Comparison of ENCODE assay signal across 14 cellular contexts in genomic region chr11:68025047-68025446, GRCh38. TPM values are rescaled to one million over a fixed set of nuclear protein-coding genes. Genes with fewer than 3 reads are reported as not detected.
DNase-seq lines count a peak whose midpoint lies in the region; ATAC-seq and TF ChIP-seq lines count a peak whose summit lies in the region.
"Had no signal": no experiment of that assay in that cellular context is flagged by ENCODE, and none has a peak within 500 bp of the region (broad histone marks: within the 10 kb centered on the region; RNA-seq: fewer than 3 reads in every experiment).

No MANE protein-coding gene starts in this region.

- H3K27ac ChIP-seq in endodermal cell (ENCODE audit: low read depth, low read length): no peak overlapping the region
- H3K27ac ChIP-seq: coronary artery, SK-N-MC had no signal

- peaks cover 14% of the 10 kb centered on the region for H3K9me3 Mint-ChIP-seq in endodermal cell

- H3K4me1 ChIP-seq in endodermal cell (ENCODE audit: control insufficient read depth, insufficient read depth, low read length): no peaks in the 10 kb centered on the region

- no peaks in the 10 kb centered on the region for H3K36me3 ChIP-seq in endodermal cell (ENCODE audit: control insufficient read depth, insufficient read depth, low read length)

- H3K4me3 Mint-ChIP-seq in endodermal cell: no peak overlapping the region
- H3K4me3 Mint-ChIP-seq: CD4-positive, CD25-positive, alpha-beta regulatory T cell had no signal

- 82 to 84% methylated on average over 5 of the region's 5 CpGs for WGBS in endodermal cell (ENCODE audit: insufficient coverage in 1 of 2, insufficient read length in 1 of 2), 2 experiments

- no peak overlapping the region for H3K27ac Mint-ChIP-seq in endodermal cell
- H3K27ac Mint-ChIP-seq: CD4-positive, CD25-positive, alpha-beta regulatory T cell had no signal

- peaks cover 7% of the 10 kb centered on the region for H3K9me3 ChIP-seq in endodermal cell (ENCODE audit: control insufficient read depth, low read length)

- no peak overlapping the region for H3K9ac ChIP-seq in endodermal cell (ENCODE audit: extremely low read depth, low read length, poor library complexity, severe bottlenecking)

- H3K4me3 ChIP-seq in GM12875 (ENCODE audit: low read depth, low read length) (no peak overlapping the region), endodermal cell (ENCODE audit: low read length) (no peak overlapping the region)
- H3K4me3 ChIP-seq: coronary artery, SK-N-MC had no signal

- TF ChIP-seq CTCF in GM12875 (IDR thresholded peaks at IDR 0.05; ENCODE audit: borderline replicate concordance, insufficient read depth, low read depth, low read length): peak; percentile 23; the same call in 1 of the 2 replicates
- peak; percentile 56 for TF ChIP-seq CTCF in endodermal cell (conservative IDR thresholded peaks at IDR 0.05)

- peak; percentile 8 for DNase-seq in COLO668 (lab: John Stamatoyannopoulos, UW; ENCODE audit: unreplicated experiment)
- DNase-seq in OCI-M1 (lab: John Stamatoyannopoulos, UW): peak; percentile 80
- DNase-seq in endodermal cell: peak; percentile 65
- DNase-seq in NCI-H524 (lab: John Stamatoyannopoulos, UW): no peak
- DNase-seq: activated CD4-positive, alpha-beta T cell treated with anti-CD3 and anti-CD28 coated beads for 1 hour; anterior cingulate cortex; NCI-H2029 had no signal

- ATAC-seq in HG02840 (IDR thresholded peaks at IDR 0.05; ENCODE audit: low FRiP score, unreplicated experiment) (no peak), HG03571 (IDR thresholded peaks at IDR 0.05; ENCODE audit: unreplicated experiment) (no peak), HG02759 (IDR thresholded peaks at IDR 0.05; ENCODE audit: unreplicated experiment) (no peak)

- H3K4me1 Mint-ChIP-seq in endodermal cell: peaks cover 6% of the 10 kb centered on the region

- no peaks in the 10 kb centered on the region for H3K27me3 Mint-ChIP-seq in endodermal cell (ENCODE audit: insufficient read depth)

- H3K27me3 ChIP-seq in endodermal cell (ENCODE audit: control insufficient read depth, insufficient read depth, low read length, poor library complexity, severe bottlenecking): no peaks in the 10 kb centered on the region

- H3K36me3 Mint-ChIP-seq in endodermal cell (ENCODE audit: low read depth): peaks cover 15% of the 10 kb centered on the region

RNA-seq across cellular contexts. Expression of gene NDUFS8, which starts 5.4 kb away (rescaled TPM):
- 100 to 1,000 TPM; 150 to 168 TPM for total RNA-seq in endodermal cell
- 151 TPM for polyA plus RNA-seq in endodermal cell (2013, experiment 1 of 2)
- polyA plus RNA-seq in endodermal cell (2013, experiment 2 of 2): 145 TPM

RNA-seq across cellular contexts. Expression of gene TCIRG1, which starts 13.8 kb away (rescaled TPM):
- 10 to 100 TPM; 61.6 to 70.4 TPM for total RNA-seq in endodermal cell
- 19.0 TPM for polyA plus RNA-seq in endodermal cell (2013, experiment 1 of 2)
- polyA plus RNA-seq in endodermal cell (2013, experiment 2 of 2): 18.5 TPM

RNA-seq across cellular contexts. Expression of gene ALDH3B1, which starts 14.9 kb away (rescaled TPM):
- under 1 TPM in 1 of 2 donors, not detected in 1; 0.11 TPM for total RNA-seq in endodermal cell
- 0.64 TPM for polyA plus RNA-seq in endodermal cell (2013, experiment 1 of 2)
- 0.41 TPM for polyA plus RNA-seq in endodermal cell (2013, experiment 2 of 2)
- total RNA-seq: CD4-positive, CD25-positive, alpha-beta regulatory T cell had no signal
- polyA plus RNA-seq: CD4-positive, CD25-positive, alpha-beta regulatory T cell had no signal

RNA-seq across cellular contexts. Expression of gene UNC93B1, which starts 21.1 kb away (rescaled TPM):
- 10 to 100 TPM; 27.1 to 32.0 TPM for total RNA-seq in endodermal cell
- 13.6 TPM for polyA plus RNA-seq in endodermal cell (2013, experiment 1 of 2)
- polyA plus RNA-seq in endodermal cell (2013, experiment 2 of 2): 10.8 TPM

Comparison
In these comparisons a context has a peak if more than half of its experiments do, and no peak if none do; other contexts are left out.
1. DNase-seq: peak in COLO668 (single experiment), OCI-M1 (single experiment) and endodermal cell (single experiment); none in NCI-H524 (0 of 2).